In the genomic region with DNA sequence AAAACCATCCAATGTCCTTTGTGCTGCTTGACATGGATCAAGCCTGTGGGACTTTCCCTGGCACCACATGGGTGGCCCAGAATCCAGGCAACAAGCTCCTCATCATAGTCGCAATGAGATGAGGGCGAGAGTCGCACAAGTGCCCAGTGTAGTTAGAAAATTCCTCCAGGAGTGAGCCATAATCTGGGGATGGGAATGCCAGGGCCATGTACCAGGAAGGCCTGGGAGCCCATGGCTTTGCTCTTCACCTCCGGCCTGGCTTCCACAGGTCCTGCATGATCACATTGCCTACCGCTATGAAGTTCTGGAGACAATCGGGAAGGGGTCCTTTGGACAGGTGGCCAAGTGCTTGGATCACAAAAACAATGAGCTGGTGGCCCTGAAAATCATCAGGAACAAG, we compare ENCODE assay signal across 29 cellular contexts. TPM values are rescaled to one million over a fixed set of nuclear protein-coding genes. Genes with fewer than 3 reads are reported as not detected.
"Had no signal": no experiment of that assay in that cellular context is flagged by ENCODE, and none has a peak within 500 bp of the region (broad histone marks: within the 10 kb centered on the region; RNA-seq: fewer than 3 reads in every experiment).

No MANE protein-coding gene starts in this region.

- H3K27me3 ChIP-seq: stomach, suprapubic skin, testis, thyroid gland, tibial nerve, transverse colon, upper lobe of left lung, upper lobe of right lung, uterus, vagina had no signal

- H3K4me1 ChIP-seq: suprapubic skin, testis, tibial artery, tibial nerve, upper lobe of left lung, upper lobe of right lung, uterus, vagina had no signal

- H3K9me3 ChIP-seq: stomach, suprapubic skin, testis, thoracic aorta, thyroid gland, tibial artery, tibial nerve, transverse colon, upper lobe of left lung, upper lobe of right lung, uterus, vagina had no signal

- H3K36me3 ChIP-seq: stomach, suprapubic skin, thoracic aorta, thyroid gland, tibial artery, tibial nerve, transverse colon, upper lobe of left lung, upper lobe of right lung, uterus, vagina had no signal

- H3K27ac Mint-ChIP-seq: stimulated activated effector memory CD8-positive, alpha-beta T cell treated with anti-CD3 and anti-CD28 coated beads, Interleukin-12 subunit alpha, Interleukin-12 subunit beta, amount 100 ng/mL, for 72 hours; stimulated activated memory B cell treated with anti-CD40 and anti-IgM and Interleukin-4, amounts not matched to agents 10 μg/mL and 1 μg/mL and 100 μg/mL, for 72 hours; stimulated activated naive B cell treated with anti-CD40 and anti-IgM and Interleukin-4, amounts not matched to agents 10 μg/mL and 1 μg/mL and 100 μg/mL, for 72 hours; stimulated activated naive CD8-positive, alpha-beta T cell treated with anti-CD3 and anti-CD28 coated beads, Interleukin-15, Interleukin-2, amounts not matched to agents 100 ng/mL and 50 ng/mL, for 24 hours; type B pancreatic cell had no signal

- H3K27ac ChIP-seq: stomach, suprapubic skin, testis, thoracic aorta, thyroid gland, tibial artery, tibial nerve, transverse colon, upper lobe of left lung, upper lobe of right lung, uterus, vagina had no signal

- H3K36me3 Mint-ChIP-seq: stimulated activated effector memory CD8-positive, alpha-beta T cell treated with anti-CD3 and anti-CD28 coated beads, Interleukin-12 subunit alpha, Interleukin-12 subunit beta, amount 100 ng/mL, for 72 hours; type B pancreatic cell had no signal

- H3K27me3 Mint-ChIP-seq: stimulated activated memory B cell treated with anti-CD40 and anti-IgM and Interleukin-4, amounts not matched to agents 10 μg/mL and 1 μg/mL and 100 μg/mL, for 72 hours; stimulated activated naive B cell treated with anti-CD40 and anti-IgM and Interleukin-4, amounts not matched to agents 10 μg/mL and 1 μg/mL and 100 μg/mL, for 72 hours; stimulated activated naive CD8-positive, alpha-beta T cell treated with anti-CD3 and anti-CD28 coated beads, Interleukin-15, Interleukin-2, amounts not matched to agents 100 ng/mL and 50 ng/mL, for 24 hours had no signal

- H3K9me3 Mint-ChIP-seq: stimulated activated effector memory CD8-positive, alpha-beta T cell treated with anti-CD3 and anti-CD28 coated beads, Interleukin-12 subunit alpha, Interleukin-12 subunit beta, amount 100 ng/mL, for 72 hours; stimulated activated memory B cell treated with anti-CD40 and anti-IgM and Interleukin-4, amounts not matched to agents 10 μg/mL and 1 μg/mL and 100 μg/mL, for 72 hours; stimulated activated naive B cell treated with anti-CD40 and anti-IgM and Interleukin-4, amounts not matched to agents 10 μg/mL and 1 μg/mL and 100 μg/mL, for 72 hours; stimulated activated naive CD8-positive, alpha-beta T cell treated with anti-CD3 and anti-CD28 coated beads, Interleukin-15, amount 100 ng/mL, for 72 hours; stimulated activated naive CD8-positive, alpha-beta T cell treated with anti-CD3 and anti-CD28 coated beads, Interleukin-15, Interleukin-2, amounts not matched to agents 100 ng/mL and 50 ng/mL, for 24 hours; type B pancreatic cell had no signal

- H3K4me3 ChIP-seq: stomach, suprapubic skin, testis, thoracic aorta, thyroid gland, tibial artery, tibial nerve, transverse colon, upper lobe of left lung, upper lobe of right lung, uterus, vagina had no signal

- FAIRE-seq: urothelium cell line had no signal

- H3K4me3 Mint-ChIP-seq: stimulated activated effector memory CD8-positive, alpha-beta T cell treated with anti-CD3 and anti-CD28 coated beads, Interleukin-12 subunit alpha, Interleukin-12 subunit beta, amount 100 ng/mL, for 72 hours; stimulated activated memory B cell treated with anti-CD40 and anti-IgM and Interleukin-4, amounts not matched to agents 10 μg/mL and 1 μg/mL and 100 μg/mL, for 72 hours; stimulated activated naive B cell treated with anti-CD40 and anti-IgM and Interleukin-4, amounts not matched to agents 10 μg/mL and 1 μg/mL and 100 μg/mL, for 72 hours; stimulated activated naive CD8-positive, alpha-beta T cell treated with anti-CD3 and anti-CD28 coated beads, Interleukin-15, amount 100 ng/mL, for 72 hours; stimulated activated naive CD8-positive, alpha-beta T cell treated with anti-CD3 and anti-CD28 coated beads, Interleukin-15, Interleukin-2, amounts not matched to agents 100 ng/mL and 50 ng/mL, for 24 hours; type B pancreatic cell had no signal

- DNase-seq: stimulated activated CD4-positive, alpha-beta T cell treated with anti-CD3 and anti-CD28 coated beads, Interleukin-2, amount 100 ng/mL, for 48 hours; stimulated activated CD4-positive, alpha-beta T cell treated with anti-CD3 and anti-CD28 coated beads, Interleukin-4, amount 100 ng/mL, for 1 hour; stimulated activated CD4-positive, alpha-beta T cell treated with anti-CD3 and anti-CD28 coated beads, Interleukin-4, amount 100 ng/mL, for 24 hours; stimulated activated CD4-positive, alpha-beta T cell treated with anti-CD3 and anti-CD28 coated beads, Interleukin-4, amount 100 ng/mL, for 4 hours; stimulated activated CD8-positive, alpha-beta memory T cell treated with anti-CD3 and anti-CD28 coated beads, Interleukin-4, amount 100 ng/mL, for 48 hours; stimulated activated naive B cell treated with anti-CD40 and anti-IgM and Interleukin-4, amounts not matched to agents 10 μg/mL and 1 μg/mL and 100 μg/mL, for 72 hours; stimulated activated naive CD4-positive, alpha-beta T cell; stimulated activated naive CD4-positive, alpha-beta T cell treated with Interleukin-2 at 50 U/mL for 16 hours; stimulated activated naive CD8-positive, alpha-beta T cell treated with anti-CD3 and anti-CD28 coated beads, Interleukin-15, amount 100 ng/mL, for 72 hours; stimulated activated naive CD8-positive, alpha-beta T cell treated with anti-CD3 and anti-CD28 coated beads, Interleukin-15, Interleukin-2, amounts not matched to agents 100 U/mL and 50 U/mL, for 24 hours; stomach; substantia nigra; testis; thyroid gland; tibial artery; transverse colon; trophoblast cell; upper lobe of left lung; upper lobe of right lung; uterus had no signal

- H3K4me1 Mint-ChIP-seq: stimulated activated effector memory CD8-positive, alpha-beta T cell treated with anti-CD3 and anti-CD28 coated beads, Interleukin-12 subunit alpha, Interleukin-12 subunit beta, amount 100 ng/mL, for 72 hours; stimulated activated memory B cell treated with anti-CD40 and anti-IgM and Interleukin-4, amounts not matched to agents 10 μg/mL and 1 μg/mL and 100 μg/mL, for 72 hours; stimulated activated naive B cell treated with anti-CD40 and anti-IgM and Interleukin-4, amounts not matched to agents 10 μg/mL and 1 μg/mL and 100 μg/mL, for 72 hours; stimulated activated naive CD8-positive, alpha-beta T cell treated with anti-CD3 and anti-CD28 coated beads, Interleukin-15, amount 100 ng/mL, for 72 hours had no signal

RNA-seq across cellular contexts. Expression of a gene that starts 53.0 kb away (rescaled TPM):
- total RNA-seq: vagina had no signal
